In genomic region chr18:43563780-43564179, GRCh38 we compare ENCODE assay signal across 8 cellular contexts.
DNase-seq lines count a peak whose midpoint lies in the region; ATAC-seq and TF ChIP-seq lines count a peak whose summit lies in the region.

No MANE protein-coding gene starts in this region.

- H3K79me2 ChIP-seq in SU-DHL-6 (ENCODE audit: insufficient read depth, low read length) = no peaks in the 10 kb centered on the region

- intact Hi-C loops in activated CD8-positive, alpha-beta T cell treated with anti-CD3 and anti-CD28 coated beads for 36 hours (cut with micrococcal nuclease) = no loop called here
- intact Hi-C loops in heart right ventricle (cut with DNase I) = loop anchor here in 7 of 10 donors (5.0 to 10.0 kb wide), 5 partner anchors 969 to 1511 kb away; no protein-coding TSS in a partner anchor

- H3K4me3 Mint-ChIP-seq in activated CD8-positive, alpha-beta T cell treated with anti-CD3 and anti-CD28 coated beads for 36 hours = no peak overlapping the region
- H3K4me3 Mint-ChIP-seq in activated CD8-positive, alpha-beta T cell treated with anti-CD3 and anti-CD28 coated beads, Interleukin-2, amount 10 ng/mL, durations not matched to agents 7 days and 5 days = no peak overlapping the region
- no peak overlapping the region for H3K4me3 Mint-ChIP-seq in stimulated activated memory B cell treated with anti-CD40 and anti-IgM and Interleukin-4, amounts not matched to agents 10 μg/mL and 1 μg/mL and 100 μg/mL, for 72 hours

- H3K9me3 ChIP-seq in SU-DHL-6 (ENCODE audit: insufficient read depth, low read length) (peaks cover under 1% of the 10 kb centered on the region; the same call in 1 of the 2 replicates), heart right ventricle (no peaks in the 10 kb centered on the region)

- no peaks in the 10 kb centered on the region for H3K9me3 Mint-ChIP-seq in activated CD8-positive, alpha-beta T cell treated with anti-CD3 and anti-CD28 coated beads for 36 hours
- H3K9me3 Mint-ChIP-seq in activated CD8-positive, alpha-beta T cell treated with anti-CD3 and anti-CD28 coated beads, Interleukin-2, amount 10 ng/mL, durations not matched to agents 7 days and 5 days (ENCODE audit: insufficient read depth) = no peaks in the 10 kb centered on the region
- no peaks in the 10 kb centered on the region for H3K9me3 Mint-ChIP-seq in stimulated activated memory B cell treated with anti-CD40 and anti-IgM and Interleukin-4, amounts not matched to agents 10 μg/mL and 1 μg/mL and 100 μg/mL, for 72 hours

- no peaks in the 10 kb centered on the region for H3K27me3 ChIP-seq in SU-DHL-6 (ENCODE audit: low read length)
- peaks cover 0 to 16% (median 0%) of the 10 kb centered on the region in 7 donors for H3K27me3 ChIP-seq in heart right ventricle

- no peak for ATAC-seq in activated CD8-positive, alpha-beta T cell treated with anti-CD3 and anti-CD28 coated beads for 36 hours
- ATAC-seq in activated CD8-positive, alpha-beta T cell treated with anti-CD3 and anti-CD28 coated beads, Interleukin-2, amount 10 ng/mL, durations not matched to agents 7 days and 5 days = no peak
- peak in 2 of 8 donors; percentile 42 to 70 for ATAC-seq in heart right ventricle
- ATAC-seq in stimulated activated memory B cell treated with anti-CD40 and anti-IgM and Interleukin-4, amounts not matched to agents 10 μg/mL and 1 μg/mL and 100 μg/mL, for 72 hours = peak; percentile 40
- ATAC-seq in GM21515 (IDR thresholded peaks at IDR 0.05; ENCODE audit: unreplicated experiment) = no peak

- no peak overlapping the region for H3K4me2 ChIP-seq in SU-DHL-6 (ENCODE audit: low read depth, low read length, poor library complexity, severe bottlenecking)

- no peak overlapping the region for H2AFZ ChIP-seq in SU-DHL-6 (ENCODE audit: low read depth, low read length, severe bottlenecking)

- H3K9me2 ChIP-seq in SU-DHL-6 (replicated peaks; ENCODE audit: insufficient read depth, low read length) = no peaks in the 10 kb centered on the region

- POLR2A ChIA-PET in activated CD8-positive, alpha-beta T cell treated with anti-CD3 and anti-CD28 coated beads for 36 hours (lab: Charles Lee) = no interaction called here
- POLR2A ChIA-PET in activated CD8-positive, alpha-beta T cell treated with anti-CD3 and anti-CD28 coated beads, Interleukin-2, amount 10 ng/mL, durations not matched to agents 7 days and 5 days (lab: Charles Lee) = no interaction called here

- H3K27me3 Mint-ChIP-seq in activated CD8-positive, alpha-beta T cell treated with anti-CD3 and anti-CD28 coated beads for 36 hours = peaks cover 2% of the 10 kb centered on the region
- H3K27me3 Mint-ChIP-seq in activated CD8-positive, alpha-beta T cell treated with anti-CD3 and anti-CD28 coated beads, Interleukin-2, amount 10 ng/mL, durations not matched to agents 7 days and 5 days (ENCODE audit: low read depth) = no peaks in the 10 kb centered on the region
- peaks cover 10% of the 10 kb centered on the region for H3K27me3 Mint-ChIP-seq in stimulated activated memory B cell treated with anti-CD40 and anti-IgM and Interleukin-4, amounts not matched to agents 10 μg/mL and 1 μg/mL and 100 μg/mL, for 72 hours

- H3F3A ChIP-seq in SU-DHL-6 (ENCODE audit: insufficient read depth) = no peaks in the 10 kb centered on the region

- peak; percentile 8 for DNase-seq in activated CD8-positive, alpha-beta T cell treated with anti-CD3 and anti-CD28 coated beads for 36 hours
- no peak for DNase-seq in activated CD8-positive, alpha-beta T cell treated with anti-CD3 and anti-CD28 coated beads, Interleukin-2, amount 10 ng/mL, durations not matched to agents 7 days and 5 days
- DNase-seq in M059J (ENCODE audit: low read depth) = peak; percentile 37
- DNase-seq in heart right ventricle = peak in 1 of 2 donors; percentile 11
- DNase-seq in GM13976 (ENCODE audit: low spot score) = no peak

- peaks cover 0 to 5% (median 0%) of the 10 kb centered on the region in 9 donors for H3K4me1 ChIP-seq in heart right ventricle

- CTCF ChIA-PET in activated CD8-positive, alpha-beta T cell treated with anti-CD3 and anti-CD28 coated beads for 36 hours (lab: Charles Lee) = interaction anchor here (0.7 kb wide), 1 partner anchor 1449 kb away, joined by 3 read pairs; no protein-coding TSS in a partner anchor
- CTCF ChIA-PET in activated CD8-positive, alpha-beta T cell treated with anti-CD3 and anti-CD28 coated beads, Interleukin-2, amount 10 ng/mL, durations not matched to agents 7 days and 5 days (lab: Charles Lee) = no interaction called here

- no peaks in the 10 kb centered on the region for H4K20me1 ChIP-seq in SU-DHL-6 (ENCODE audit: low read depth, low read length)

- H3K9ac ChIP-seq in SU-DHL-6 (ENCODE audit: low read length) = no peak overlapping the region

- H3K4me3 ChIP-seq in SU-DHL-6 (ENCODE audit: insufficient read depth, low read length, poor library complexity, severe bottlenecking) = no peak overlapping the region
- no peak overlapping the region for H3K4me3 ChIP-seq in heart right ventricle

- no peak overlapping the region for H3K27ac Mint-ChIP-seq in activated CD8-positive, alpha-beta T cell treated with anti-CD3 and anti-CD28 coated beads for 36 hours
- H3K27ac Mint-ChIP-seq in activated CD8-positive, alpha-beta T cell treated with anti-CD3 and anti-CD28 coated beads, Interleukin-2, amount 10 ng/mL, durations not matched to agents 7 days and 5 days = no peak overlapping the region
- no peak overlapping the region for H3K27ac Mint-ChIP-seq in stimulated activated memory B cell treated with anti-CD40 and anti-IgM and Interleukin-4, amounts not matched to agents 10 μg/mL and 1 μg/mL and 100 μg/mL, for 72 hours

- 16 to 25% methylated on average over 3 of the region's 3 CpGs for WGBS in heart right ventricle, 2 donors

- no peaks in the 10 kb centered on the region for H3K4me1 Mint-ChIP-seq in activated CD8-positive, alpha-beta T cell treated with anti-CD3 and anti-CD28 coated beads for 36 hours (ENCODE audit: low read depth)
- no peaks in the 10 kb centered on the region for H3K4me1 Mint-ChIP-seq in activated CD8-positive, alpha-beta T cell treated with anti-CD3 and anti-CD28 coated beads, Interleukin-2, amount 10 ng/mL, durations not matched to agents 7 days and 5 days (ENCODE audit: low read depth)
- H3K4me1 Mint-ChIP-seq in stimulated activated memory B cell treated with anti-CD40 and anti-IgM and Interleukin-4, amounts not matched to agents 10 μg/mL and 1 μg/mL and 100 μg/mL, for 72 hours = no peaks in the 10 kb centered on the region

- H3K36me3 ChIP-seq in SU-DHL-6 (ENCODE audit: low read length) (no peaks in the 10 kb centered on the region), heart right ventricle (no peaks in the 10 kb centered on the region)

- TF ChIP-seq CTCF in activated CD8-positive, alpha-beta T cell treated with anti-CD3 and anti-CD28 coated beads for 36 hours (IDR thresholded peaks at IDR 0.05) = peak; percentile 38
- TF ChIP-seq CTCF in SU-DHL-6 (IDR thresholded peaks at IDR 0.05; ENCODE audit: insufficient read depth, low read length, poor library complexity, severe bottlenecking) (peak; percentile 34), heart right ventricle (IDR thresholded peaks at IDR 0.05) (peak in 8 of 9 donors; percentile 25 to 61 (median 48)), GM13976 (IDR thresholded peaks at IDR 0.05; ENCODE audit: borderline replicate concordance, control extremely low read depth, extremely low read depth, insufficient read depth, missing control alignments) (no peak)

- in situ Hi-C loops in GM13976 (cut with MboI; ENCODE audit: low sequenced_read_pairs, unreplicated experiment) = no loop called here

- H3K36me3 Mint-ChIP-seq in activated CD8-positive, alpha-beta T cell treated with anti-CD3 and anti-CD28 coated beads for 36 hours (ENCODE audit: low read depth) = no peaks in the 10 kb centered on the region
- no peaks in the 10 kb centered on the region for H3K36me3 Mint-ChIP-seq in activated CD8-positive, alpha-beta T cell treated with anti-CD3 and anti-CD28 coated beads, Interleukin-2, amount 10 ng/mL, durations not matched to agents 7 days and 5 days (ENCODE audit: low read depth)
- H3K36me3 Mint-ChIP-seq in stimulated activated memory B cell treated with anti-CD40 and anti-IgM and Interleukin-4, amounts not matched to agents 10 μg/mL and 1 μg/mL and 100 μg/mL, for 72 hours = no peaks in the 10 kb centered on the region

- no peak overlapping the region for H3K27ac ChIP-seq in SU-DHL-6 (ENCODE audit: low read depth, low read length)
- no peak overlapping the region for H3K27ac ChIP-seq in heart right ventricle

Comparison
In these comparisons a context has a peak if more than half of its experiments do, and no peak if none do; other contexts are left out.
1. DNase-seq: peak in activated CD8-positive, alpha-beta T cell treated with anti-CD3 and anti-CD28 coated beads for 36 hours (single experiment) and M059J (single experiment); none in activated CD8-positive, alpha-beta T cell treated with anti-CD3 and anti-CD28 coated beads, Interleukin-2, amount 10 ng/mL, durations not matched to agents 7 days and 5 days (single experiment) and GM13976 (single experiment).